11 cellular contexts compared by ENCODE assay signal in the genomic region with DNA sequence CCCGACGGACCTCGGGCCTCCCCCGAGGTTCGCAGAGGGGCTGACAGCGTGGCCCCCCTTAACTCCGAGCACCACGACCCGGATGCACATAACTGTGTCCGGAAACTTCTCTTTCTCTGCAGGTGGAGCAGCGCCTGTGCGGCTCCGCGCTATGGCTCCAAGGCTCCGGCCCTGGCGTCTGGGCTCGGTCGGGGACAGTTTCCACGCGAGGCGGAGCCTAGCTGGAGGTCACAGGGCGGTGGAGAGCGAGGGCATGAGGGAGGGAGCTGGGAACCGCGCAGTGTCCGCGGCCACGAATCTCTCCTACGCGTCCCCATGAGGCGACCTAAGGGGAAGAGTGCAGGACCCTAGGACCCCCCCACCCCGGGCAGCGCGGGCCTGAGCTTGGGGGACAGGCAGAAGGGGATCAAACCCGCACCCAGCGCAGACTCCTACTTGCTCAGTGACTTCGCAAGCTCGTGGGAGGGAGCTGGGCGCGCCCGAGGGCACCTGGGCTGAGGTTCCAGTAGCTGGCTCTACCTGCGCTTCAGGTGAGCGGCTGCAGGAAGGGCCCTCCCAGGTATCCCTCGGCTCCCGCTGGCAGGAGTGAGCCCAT. TPM values are rescaled to one million over a fixed set of nuclear protein-coding genes. Genes with fewer than 3 reads are reported as not detected.
DNase-seq lines count a peak whose midpoint lies in the region; ATAC-seq and TF ChIP-seq lines count a peak whose summit lies in the region.
"Had no signal": no experiment of that assay in that cellular context is flagged by ENCODE, and none has a peak within 500 bp of the region (broad histone marks: within the 10 kb centered on the region; RNA-seq: fewer than 3 reads in every experiment).

No MANE protein-coding gene starts in this region.

- no peaks in the 10 kb centered on the region for H3K36me3 ChIP-seq in duodenal mucosa (ENCODE audit: control insufficient read depth in 1 of 2, insufficient read depth in 2 of 2, low read length in 2 of 2)
- H3K36me3 ChIP-seq in neural progenitor cell: no peaks in the 10 kb centered on the region

- H3K27me3 ChIP-seq in duodenal mucosa (ENCODE audit: control insufficient read depth in 1 of 2, insufficient read depth in 2 of 2, low read length in 2 of 2): peaks cover 73 to 89% of the 10 kb centered on the region in 2 donors
- peaks cover 100% of the 10 kb centered on the region for H3K27me3 ChIP-seq in neural progenitor cell

- peaks cover 26% of the 10 kb centered on the region for H3F3A ChIP-seq in neural progenitor cell (ENCODE audit: low read depth)

- H3K79me2 ChIP-seq in neural progenitor cell (ENCODE audit: low read depth): no peaks in the 10 kb centered on the region

- H3K9me3 Mint-ChIP-seq in IgD-negative memory B cell (no peaks in the 10 kb centered on the region), neural progenitor cell (no peaks in the 10 kb centered on the region)

- H3K4me1 ChIP-seq in duodenal mucosa (ENCODE audit: control insufficient read depth in 1 of 2, insufficient read depth in 2 of 2, low read length in 2 of 2) (peaks cover 15 to 31% of the 10 kb centered on the region in 2 donors), neural progenitor cell (peaks cover 27% of the 10 kb centered on the region)

- H3K4me2 ChIP-seq in neural progenitor cell: no peak overlapping the region

- no peak for TF ChIP-seq CTCF in neural progenitor cell (IDR thresholded peaks at IDR 0.05)

- peak overlapping the region in 2 of 3 donors; percentile 23 to 83 for H3K27ac Mint-ChIP-seq in IgD-negative memory B cell
- no peak overlapping the region for H3K27ac Mint-ChIP-seq in neural progenitor cell

- H3K4me3 Mint-ChIP-seq in IgD-negative memory B cell: peak overlapping the region in 2 of 4 donors; percentile 61 to 75
- no peak overlapping the region for H3K4me3 Mint-ChIP-seq in neural progenitor cell

- H2AFZ ChIP-seq in neural progenitor cell (replicated peaks): no peak overlapping the region

- H4K20me1 ChIP-seq in neural progenitor cell (ENCODE audit: low read depth): peaks cover 96% of the 10 kb centered on the region

- H3K4me3 ChIP-seq in duodenal mucosa (ENCODE audit: low read depth in 1 of 2, low read length in 2 of 2): peak overlapping the region; percentile 22 to 54
- H3K4me3 ChIP-seq in neural progenitor cell: no peak overlapping the region

- H3K9me3 ChIP-seq in duodenal mucosa (ENCODE audit: control insufficient read depth in 1 of 2, low read length in 2 of 2) (no peaks in the 10 kb centered on the region), neural progenitor cell (ENCODE audit: low read depth) (no peaks in the 10 kb centered on the region)

- no peak overlapping the region for H3K27ac ChIP-seq in duodenal mucosa (ENCODE audit: low read depth, low read length)
- H3K27ac ChIP-seq in neural progenitor cell: no peak overlapping the region

- ATAC-seq in HG03457 (IDR thresholded peaks at IDR 0.05; ENCODE audit: unreplicated experiment): no peak

- H3K27me3 Mint-ChIP-seq in IgD-negative memory B cell (peaks cover 63% of the 10 kb centered on the region), neural progenitor cell (ENCODE audit: insufficient read depth, low read depth) (peaks cover 80% of the 10 kb centered on the region)

- H3K4me1 Mint-ChIP-seq in IgD-negative memory B cell (peaks cover 9 to 13% (median 12%) of the 10 kb centered on the region in 3 donors), neural progenitor cell (peaks cover 6% of the 10 kb centered on the region)

- H3K9ac ChIP-seq in duodenal mucosa (ENCODE audit: low read depth in 1 of 2, low read length in 2 of 2) (no peak overlapping the region), neural progenitor cell (no peak overlapping the region)

- DNase-seq in DMS153 treated with DMSO at 0.1 percent for 48 hours (lab: John Stamatoyannopoulos, UW; ENCODE audit: unreplicated experiment): peak; percentile 27
- DNase-seq in DMS153 (lab: John Stamatoyannopoulos, UW): no peak
- DNase-seq in neural progenitor cell (ENCODE audit: low spot score): peak; percentile 41
- no peak for DNase-seq in NCI-H128 (lab: John Stamatoyannopoulos, UW; ENCODE audit: unreplicated experiment)
- no peak for DNase-seq in Kasumi-1 (lab: John Stamatoyannopoulos, UW)
- DNase-seq: activated effector memory CD4-positive, alpha-beta T cell treated with anti-CD3 and anti-CD28 coated beads, Interleukin-2, amount 50 U/mL, for 16 hours; IMR-90; kidney glomerular epithelial cell had no signal

- H3K36me3 Mint-ChIP-seq in IgD-negative memory B cell (no peaks in the 10 kb centered on the region), neural progenitor cell (no peaks in the 10 kb centered on the region)

RNA-seq across cellular contexts. Expression of a gene that starts 8.6 kb away (rescaled TPM):
- polyA plus RNA-seq in IgD-negative memory B cell: not detected
- not detected in 2 replicates for total RNA-seq in neural progenitor cell (ENCODE audit: low replicate concordance)
- total RNA-seq: IMR-90 had no signal
- polyA plus RNA-seq: IMR-90 had no signal

Comparison
In these comparisons a context has a peak if more than half of its experiments do, and no peak if none do; other contexts are left out.
1. DNase-seq: peak in DMS153 treated with DMSO at 0.1 percent for 48 hours (single experiment) and neural progenitor cell (single experiment); none in DMS153 (single experiment), NCI-H128 (single experiment) and Kasumi-1 (0 of 2).